Comparison of ENCODE assay signal across 7 cellular contexts in the genomic region with DNA sequence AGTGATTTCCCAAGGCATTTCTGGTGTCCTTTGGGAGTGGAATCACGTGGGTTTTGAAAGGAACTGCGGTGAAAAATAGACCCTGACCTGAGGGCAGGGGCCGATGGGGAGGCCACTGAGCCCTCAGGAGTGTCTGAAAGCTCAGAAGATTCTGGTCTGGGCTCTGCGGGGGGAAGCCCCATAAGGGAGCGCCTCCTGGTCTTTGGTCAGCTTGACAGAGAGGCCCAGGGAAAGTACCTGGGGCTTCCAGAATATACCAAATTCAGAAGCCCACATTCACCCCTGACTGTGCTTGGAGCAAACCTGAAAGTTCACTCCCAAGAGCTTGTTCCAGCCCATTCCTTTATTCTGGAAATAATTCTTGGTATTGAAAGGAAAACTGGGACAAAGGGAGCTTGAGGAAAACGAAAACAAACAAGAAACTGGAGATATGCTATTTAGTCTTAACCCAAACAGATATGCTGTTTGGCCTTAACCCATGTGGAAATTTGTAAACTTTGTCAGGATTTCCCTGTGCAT. TPM values are rescaled to one million over a fixed set of nuclear protein-coding genes. Genes with fewer than 3 reads are reported as not detected.
DNase-seq lines count a peak whose midpoint lies in the region; ATAC-seq and TF ChIP-seq lines count a peak whose summit lies in the region.
"Had no signal": no experiment of that assay in that cellular context is flagged by ENCODE, and none has a peak within 500 bp of the region (broad histone marks: within the 10 kb centered on the region; RNA-seq: fewer than 3 reads in every experiment).

No MANE protein-coding gene starts in this region.

- CTCF ChIA-PET in activated CD4-positive, alpha-beta T cell treated with anti-CD3 and anti-CD28 coated beads, Interleukin-2, amount 10 ng/mL, durations not matched to agents 7 days and 5 days (lab: Charles Lee): no interaction called here

- no peaks in the 10 kb centered on the region for H3K79me2 ChIP-seq in parathyroid adenoma

- in situ Hi-C loops in GM13976 (cut with MboI; ENCODE audit: low sequenced_read_pairs, unreplicated experiment) (no loop called here), G401 (cut with HindIII; ENCODE audit: low sequenced_read_pairs) (no loop called here)

- H3K27ac Mint-ChIP-seq in activated CD4-positive, alpha-beta T cell treated with anti-CD3 and anti-CD28 coated beads, Interleukin-2, amount 10 ng/mL, durations not matched to agents 7 days and 5 days: no peak overlapping the region

- H3K36me3 ChIP-seq in parathyroid adenoma (ENCODE audit: control insufficient read depth, insufficient read depth, low read length): no peaks in the 10 kb centered on the region

- H3K4me1 ChIP-seq in parathyroid adenoma: no peaks in the 10 kb centered on the region

- no peak for TF ChIP-seq CTCF in GM13976 (IDR thresholded peaks at IDR 0.05; ENCODE audit: borderline replicate concordance, control extremely low read depth, extremely low read depth, insufficient read depth, missing control alignments)
- no peak for TF ChIP-seq CTCF in choroid plexus epithelial cell (conservative IDR thresholded peaks at IDR 0.05; ENCODE audit: low read depth, low read length)
- TF ChIP-seq CTCF in parathyroid adenoma (IDR thresholded peaks at IDR 0.05): no peak

- no peak overlapping the region for H3K4me3 Mint-ChIP-seq in activated CD4-positive, alpha-beta T cell treated with anti-CD3 and anti-CD28 coated beads, Interleukin-2, amount 10 ng/mL, durations not matched to agents 7 days and 5 days

- H3K9me3 ChIP-seq in parathyroid adenoma (ENCODE audit: control insufficient read depth, low read length): no peaks in the 10 kb centered on the region

- H3K9ac ChIP-seq in parathyroid adenoma: no peak overlapping the region

- no peaks in the 10 kb centered on the region for H3K27me3 ChIP-seq in parathyroid adenoma (ENCODE audit: control insufficient read depth, insufficient read depth, low read length)

- POLR2A ChIA-PET in activated CD4-positive, alpha-beta T cell treated with anti-CD3 and anti-CD28 coated beads, Interleukin-2, amount 10 ng/mL, durations not matched to agents 7 days and 5 days (lab: Charles Lee): no interaction called here

- no peaks in the 10 kb centered on the region for H3K27me3 Mint-ChIP-seq in activated CD4-positive, alpha-beta T cell treated with anti-CD3 and anti-CD28 coated beads, Interleukin-2, amount 10 ng/mL, durations not matched to agents 7 days and 5 days

- H3K4me2 ChIP-seq in parathyroid adenoma (ENCODE audit: low read length): no peak overlapping the region

- peaks cover 15% of the 10 kb centered on the region for H3K4me1 Mint-ChIP-seq in activated CD4-positive, alpha-beta T cell treated with anti-CD3 and anti-CD28 coated beads, Interleukin-2, amount 10 ng/mL, durations not matched to agents 7 days and 5 days

- DNase-seq in GM13976 (ENCODE audit: low spot score) (peak; percentile 87), choroid plexus epithelial cell (ENCODE audit: low read depth) (peak; percentile 38), G401 (ENCODE audit: low spot score) (no peak)
- no peak for DNase-seq in activated CD4-positive, alpha-beta T cell treated with anti-CD3 and anti-CD28 coated beads, Interleukin-2, amount 10 ng/mL, durations not matched to agents 7 days and 5 days
- DNase-seq: NCI-H1436 treated with DMSO at 0.1 percent for 48 hours had no signal

- ATAC-seq in GM18873 (IDR thresholded peaks at IDR 0.05; ENCODE audit: low FRiP score, unreplicated experiment): no peak

- H3K27ac ChIP-seq in parathyroid adenoma: peak overlapping the region; percentile 34

- no peak overlapping the region for H2AFZ ChIP-seq in parathyroid adenoma

- H3K36me3 Mint-ChIP-seq in activated CD4-positive, alpha-beta T cell treated with anti-CD3 and anti-CD28 coated beads, Interleukin-2, amount 10 ng/mL, durations not matched to agents 7 days and 5 days (ENCODE audit: low read depth): peaks cover 1% of the 10 kb centered on the region

- H3K4me3 ChIP-seq in choroid plexus epithelial cell (ENCODE audit: low read depth, low read length): no peak overlapping the region
- no peak overlapping the region for H3K4me3 ChIP-seq in parathyroid adenoma (ENCODE audit: low read depth, low read length)

- H3K9me3 Mint-ChIP-seq in activated CD4-positive, alpha-beta T cell treated with anti-CD3 and anti-CD28 coated beads, Interleukin-2, amount 10 ng/mL, durations not matched to agents 7 days and 5 days: no peaks in the 10 kb centered on the region

RNA-seq across cellular contexts. Expression of a gene that starts 23.2 kb away (rescaled TPM):
- total RNA-seq in G401 (2014; rRNA removed; shearing (Covaris generic)): 49.3 and 83.0 TPM in 2 replicates
- total RNA-seq in activated CD4-positive, alpha-beta T cell treated with anti-CD3 and anti-CD28 coated beads, Interleukin-2, amount 10 ng/mL, durations not matched to agents 7 days and 5 days: 10 to 100 TPM; 16.4 to 18.8 TPM

RNA-seq across cellular contexts. Expression of a gene that starts 39.9 kb away (rescaled TPM):
- total RNA-seq in G401 (2014; rRNA removed; shearing (Covaris generic)): 3.5 and 4.4 TPM in 2 replicates
- under 1 TPM; 0.73 to 0.97 TPM for total RNA-seq in activated CD4-positive, alpha-beta T cell treated with anti-CD3 and anti-CD28 coated beads, Interleukin-2, amount 10 ng/mL, durations not matched to agents 7 days and 5 days

RNA-seq across cellular contexts. Expression of a gene that starts 49.2 kb away (rescaled TPM):
- 11.9 and 19.2 TPM in 2 replicates for total RNA-seq in G401 (2014; rRNA removed; shearing (Covaris generic))
- total RNA-seq in activated CD4-positive, alpha-beta T cell treated with anti-CD3 and anti-CD28 coated beads, Interleukin-2, amount 10 ng/mL, durations not matched to agents 7 days and 5 days: 10 to 100 TPM; 72.5 to 86.1 TPM

RNA-seq across cellular contexts. Expression of a gene that starts 54.1 kb away (rescaled TPM):
- total RNA-seq in G401 (2014; rRNA removed; shearing (Covaris generic)): 14.1 and 44.7 TPM in 2 replicates
- 10 to 100 TPM; 56.7 to 62.3 TPM for total RNA-seq in activated CD4-positive, alpha-beta T cell treated with anti-CD3 and anti-CD28 coated beads, Interleukin-2, amount 10 ng/mL, durations not matched to agents 7 days and 5 days

RNA-seq across cellular contexts. Expression of a gene that starts 54.1 kb away (rescaled TPM):
- 54.0 and 112 TPM in 2 replicates for total RNA-seq in G401 (2014; rRNA removed; shearing (Covaris generic))
- total RNA-seq in activated CD4-positive, alpha-beta T cell treated with anti-CD3 and anti-CD28 coated beads, Interleukin-2, amount 10 ng/mL, durations not matched to agents 7 days and 5 days: 1 to 10 TPM; 4.9 to 8.9 TPM

Comparison
In these comparisons a context has a peak if more than half of its experiments do, and no peak if none do; other contexts are left out.
1. DNase-seq: peak in GM13976 (single experiment) and choroid plexus epithelial cell (single experiment); none in G401 (single experiment) and activated CD4-positive, alpha-beta T cell treated with anti-CD3 and anti-CD28 coated beads, Interleukin-2, amount 10 ng/mL, durations not matched to agents 7 days and 5 days (single experiment).